Comparison of ENCODE assay signal across 11 cellular contexts in the genomic region with DNA sequence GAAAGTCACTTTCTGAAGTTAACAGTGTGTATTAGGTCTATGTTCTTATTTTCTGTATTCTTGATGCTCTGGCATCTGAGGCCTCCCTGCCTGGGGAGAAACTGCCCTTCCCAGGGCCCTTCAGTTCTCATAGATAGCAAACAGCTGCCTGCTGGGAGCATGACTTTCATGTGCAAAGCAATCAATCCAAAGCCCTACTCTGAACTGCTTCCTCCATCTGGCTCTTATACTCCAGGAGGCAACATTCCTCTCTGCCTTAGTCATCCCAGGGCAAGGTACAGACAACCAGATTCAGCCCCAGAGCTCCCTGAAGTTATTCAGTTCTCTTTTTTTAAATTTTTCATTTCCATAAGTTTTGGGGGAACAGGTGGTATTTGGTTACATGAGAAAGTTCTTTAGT. TPM values are rescaled to one million over a fixed set of nuclear protein-coding genes. Genes with fewer than 3 reads are reported as not detected.
DNase-seq lines count a peak whose midpoint lies in the region; ATAC-seq and TF ChIP-seq lines count a peak whose summit lies in the region.
"Had no signal": no experiment of that assay in that cellular context is flagged by ENCODE, and none has a peak within 500 bp of the region (broad histone marks: within the 10 kb centered on the region; RNA-seq: fewer than 3 reads in every experiment).

No MANE protein-coding gene starts in this region.

- POLR2A ChIA-PET in PC-3 (lab: Charles Lee; ENCODE audit: unreplicated experiment), result no interaction called here

- no peak overlapping the region for H2AFZ ChIP-seq in PC-3 (ENCODE audit: low read length)
- H2AFZ ChIP-seq: parathyroid adenoma had no signal

- H3K4me1 ChIP-seq in PC-3 (ENCODE audit: insufficient read depth, low read length) (peaks cover 25% of the 10 kb centered on the region), gastroesophageal sphincter (peaks cover 0 to 6% (median 6%) of the 10 kb centered on the region in 3 donors)

- H3K4me1 Mint-ChIP-seq in osteocyte (ENCODE audit: unreplicated experiment), result peaks cover 38% of the 10 kb centered on the region

- H3K4me2 ChIP-seq in PC-3 (ENCODE audit: low read length), result no peak overlapping the region

- H3K27me3 ChIP-seq in PC-3 (ENCODE audit: low read length) (no peaks in the 10 kb centered on the region), gastroesophageal sphincter (no peaks in the 10 kb centered on the region)

- no peaks in the 10 kb centered on the region for H3K36me3 ChIP-seq in PC-3 (ENCODE audit: low read depth, low read length)
- no peaks in the 10 kb centered on the region for H3K36me3 ChIP-seq in gastroesophageal sphincter
- H3K36me3 ChIP-seq: WERI-Rb-1 had no signal

- no peak overlapping the region for H3K4me3 ChIP-seq in PC-3 (ENCODE audit: low read length)
- H3K4me3 ChIP-seq in gastroesophageal sphincter, result no peak overlapping the region

- H3F3A ChIP-seq in PC-3 (ENCODE audit: low read length, unreplicated experiment), result no peaks in the 10 kb centered on the region

- TF ChIP-seq CTCF in PC-3 (conservative IDR thresholded peaks at IDR 0.05; ENCODE audit: low read depth, low read length) (no peak), osteocyte (IDR thresholded peaks at IDR 0.05) (no peak), gastroesophageal sphincter (IDR thresholded peaks at IDR 0.05) (no peak)

- H3K4me3 Mint-ChIP-seq in osteocyte (ENCODE audit: unreplicated experiment), result no peak overlapping the region
- H3K4me3 Mint-ChIP-seq: activated naive CD4-positive, alpha-beta T cell treated with anti-CD3 and anti-CD28 coated beads for 36 hours had no signal

- no peak for TF ChIP-seq EP300 in gastroesophageal sphincter (IDR thresholded peaks at IDR 0.05)

- CTCF ChIA-PET in PC-3 (lab: Charles Lee), result interaction anchor here (0.6 kb wide), 1 partner anchor 9 kb away, joined by 3 read pairs; no protein-coding TSS in a partner anchor

- H3K9me3 ChIP-seq in PC-3 (ENCODE audit: low read length) (no peaks in the 10 kb centered on the region), gastroesophageal sphincter (peaks cover 0 to 18% (median 0%) of the 10 kb centered on the region in 3 donors)

- no peaks in the 10 kb centered on the region for H3K27me3 Mint-ChIP-seq in osteocyte (ENCODE audit: unreplicated experiment)

- intact Hi-C loops in PC-3 (cut with micrococcal nuclease), result no loop called here

- H3K9me2 ChIP-seq in PC-3 (replicated peaks; ENCODE audit: low read length), result no peaks in the 10 kb centered on the region

- H3K79me2 ChIP-seq in PC-3 (ENCODE audit: low read length), result no peaks in the 10 kb centered on the region
- H3K79me2 ChIP-seq: parathyroid adenoma had no signal

- TF ChIP-seq POLR2A in gastroesophageal sphincter (IDR thresholded peaks at IDR 0.05), result no peak

- DNase-seq in ELF-1 (ENCODE audit: low read depth, low spot score) (peak; percentile 84), PC-3 (peak; percentile 80), osteocyte (ENCODE audit: extremely low spot score, unreplicated experiment) (peak; percentile 65), NCI-H2081 (lab: John Stamatoyannopoulos, UW) (no peak), NCI-H82 treated with DMSO at 0.1 percent for 48 hours (lab: John Stamatoyannopoulos, UW; ENCODE audit: unreplicated experiment) (no peak)
- DNase-seq in stimulated activated CD4-positive, alpha-beta T cell treated with anti-CD3 and anti-CD28 coated beads, Interleukin-4, amount 100 ng/mL, for 1 hour, result no peak
- DNase-seq: activated naive CD4-positive, alpha-beta T cell treated with anti-CD3 and anti-CD28 coated beads for 36 hours; WERI-Rb-1 had no signal

- H3K9me3 Mint-ChIP-seq in osteocyte (ENCODE audit: unreplicated experiment), result peaks cover 15% of the 10 kb centered on the region

- H3K27ac Mint-ChIP-seq in osteocyte (ENCODE audit: unreplicated experiment), result peak overlapping the region; percentile 47
- H3K27ac Mint-ChIP-seq: activated naive CD4-positive, alpha-beta T cell treated with anti-CD3 and anti-CD28 coated beads for 36 hours had no signal

- H4K20me1 ChIP-seq in PC-3 (ENCODE audit: low read length), result no peaks in the 10 kb centered on the region

- H3K27ac ChIP-seq in PC-3 (ENCODE audit: low read length) (no peak overlapping the region), gastroesophageal sphincter (no peak overlapping the region)
- H3K27ac ChIP-seq: WERI-Rb-1 had no signal

- H3K9ac ChIP-seq in PC-3 (ENCODE audit: low read length), result no peak overlapping the region
- H3K9ac ChIP-seq: parathyroid adenoma had no signal

- no TSS peak for BruUV-seq in PC-3 (replicated peaks; lab: Mats Ljungman, UMichigan)

- ATAC-seq in PC-3 (peak; percentile 98), esophagus mucosa (peak; percentile 82), gastroesophageal sphincter (no peak)

- H3K36me3 Mint-ChIP-seq in osteocyte (ENCODE audit: unreplicated experiment), result no peaks in the 10 kb centered on the region

RNA-seq across cellular contexts. Expression of gene RIN3, which starts 41.7 kb away (rescaled TPM):
- 4.8 and 6.2 TPM in 2 replicates for total RNA-seq in PC-3 (2014; rRNA removed)
- total RNA-seq in esophagus mucosa, result 5.4 TPM
- total RNA-seq in osteocyte, result 26.7 and 31.3 TPM in 2 replicates
- total RNA-seq in gastroesophageal sphincter, result 10 to 100 TPM; 13.5 to 22.2 (median 16.2) TPM

Comparison
In these comparisons a context has a peak if more than half of its experiments do, and no peak if none do; other contexts are left out.
1. DNase-seq: peak in ELF-1 (single experiment), PC-3 (single experiment) and osteocyte (single experiment); none in stimulated activated CD4-positive, alpha-beta T cell treated with anti-CD3 and anti-CD28 coated beads, Interleukin-4, amount 100 ng/mL, for 1 hour (single experiment), NCI-H2081 (0 of 2) and NCI-H82 treated with DMSO at 0.1 percent for 48 hours (single experiment).